Comparison of ENCODE assay signal across 8 cellular contexts in genomic region chr3:15064835-15065549, GRCh38.
DNase-seq lines count a peak whose midpoint lies in the region; ATAC-seq and TF ChIP-seq lines count a peak whose summit lies in the region.

TSS of gene MRPS25 (minus strand) at chr3:15065315. CDS start at chr3:15065194, 121 bp downstream.

- no peak for TF ChIP-seq CTCF in retinal pigment epithelial cell (conservative IDR thresholded peaks at IDR 0.05; ENCODE audit: low read depth, low read length)

- peak within 1 kb of the TSS; percentile 91 for H3K4me3 ChIP-seq in retinal pigment epithelial cell (ENCODE audit: low read length)

- DNase-seq in NCI-H2081 (lab: John Stamatoyannopoulos, UW) (peak; percentile 72 to 88), T1000 (lab: John Stamatoyannopoulos, UW) (peak; percentile 80), astrocyte of the hippocampus (ENCODE audit: low read depth, low spot score) (peak; percentile 98), hypothalamus (lab: John Stamatoyannopoulos, UW) (peak; percentile 22 to 93 (median 79)), retinal pigment epithelial cell (ENCODE audit: low read depth) (peak; percentile 76), OCI-M2 (lab: John Stamatoyannopoulos, UW; ENCODE audit: unreplicated experiment) (no peak)

- ATAC-seq in GM18517 (IDR thresholded peaks at IDR 0.05; ENCODE audit: unreplicated experiment): peak; percentile 89
- peak; percentile 93 for ATAC-seq in HG03039 (IDR thresholded peaks at IDR 0.05; ENCODE audit: unreplicated experiment)
